25 cellular contexts compared by ENCODE assay signal in the genomic region with DNA sequence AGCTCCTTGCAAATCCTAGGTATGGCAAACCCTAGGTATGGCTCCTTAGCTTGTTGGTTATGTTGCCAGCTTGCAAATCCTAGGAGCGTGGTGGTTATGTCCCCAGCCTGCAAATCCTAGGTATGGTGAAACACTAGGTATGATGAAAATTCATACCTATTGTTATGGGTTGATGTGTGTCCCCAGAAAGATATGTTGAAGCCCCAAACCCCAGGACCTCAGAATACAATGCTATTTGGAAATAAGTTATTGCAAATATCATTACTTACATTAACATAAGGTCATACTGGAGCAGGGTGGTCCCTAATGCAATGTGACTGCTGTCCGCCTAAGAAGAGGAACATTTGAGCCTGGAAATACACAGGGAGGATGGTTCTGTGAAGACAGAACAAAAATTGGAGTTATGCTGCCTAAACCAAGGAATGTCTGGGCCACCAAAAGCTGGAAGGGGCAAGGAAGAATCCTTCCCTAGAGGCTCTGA.
DNase-seq lines count a peak whose midpoint lies in the region; ATAC-seq and TF ChIP-seq lines count a peak whose summit lies in the region.
"Had no signal": no experiment of that assay in that cellular context is flagged by ENCODE, and none has a peak within 500 bp of the region (broad histone marks: within the 10 kb centered on the region; RNA-seq: fewer than 3 reads in every experiment).

No MANE protein-coding gene starts in this region.

- H3K9me3 ChIP-seq in esophagus muscularis mucosa, result no peaks in the 10 kb centered on the region
- H3K9me3 ChIP-seq: A549, BLaER1 had no signal

- H3K27me3 ChIP-seq in esophagus muscularis mucosa, result peaks cover 0 to 5% (median 0%) of the 10 kb centered on the region in 4 donors
- H3K27me3 ChIP-seq: BLaER1 had no signal

- no peaks in the 10 kb centered on the region for H3K4me1 Mint-ChIP-seq in activated CD4-positive, alpha-beta T cell treated with anti-CD3 and anti-CD28 coated beads, Interleukin-2, amount 10 ng/mL, durations not matched to agents 24 days and 14 days
- H3K4me1 Mint-ChIP-seq: B cell; CD14-positive monocyte; CD4-positive, alpha-beta memory T cell; CD4-positive, CD25-positive, alpha-beta regulatory T cell; CD8-positive, alpha-beta memory T cell had no signal

- no peak for TF ChIP-seq POLR2A in esophagus muscularis mucosa (IDR thresholded peaks at IDR 0.05; ENCODE audit: low read depth)

- H3K36me3 ChIP-seq in esophagus muscularis mucosa, result no peaks in the 10 kb centered on the region
- H3K36me3 ChIP-seq: BLaER1 had no signal

- peak; percentile 8 for DNase-seq in activated CD4-positive, alpha-beta T cell treated with anti-CD3 and anti-CD28 coated beads, Interleukin-2, amount 10 ng/mL, durations not matched to agents 24 days and 14 days
- DNase-seq in activated CD4-positive, alpha-beta T cell treated with anti-CD3 and anti-CD28 coated beads, Interleukin-2, amount 50 U/mL, for 1 hour, result no peak
- DNase-seq in esophagus muscularis mucosa (ENCODE audit: extremely low spot score) (peak; percentile 66), retina (peak; percentile 0), SKM-1 treated with dmso at 0.1 percent for 144 hours (lab: John Stamatoyannopoulos, UW; ENCODE audit: unreplicated experiment) (no peak)
- DNase-seq: AML-193; C1 segment of cervical spinal cord; CD4-positive, alpha-beta memory T cell; CD4-positive, CD25-positive, alpha-beta regulatory T cell; CD8-positive, alpha-beta memory T cell; COR-L47; DMS 273 treated with DMSO at 0.1 percent for 48 hours; DMS153; DMS53; DMS79; DND-41; EL; GDM1 had no signal

- H3K4me3 Mint-ChIP-seq in activated CD4-positive, alpha-beta T cell treated with anti-CD3 and anti-CD28 coated beads, Interleukin-2, amount 10 ng/mL, durations not matched to agents 24 days and 14 days, result no peak overlapping the region
- H3K4me3 Mint-ChIP-seq: B cell; CD14-positive monocyte; CD4-positive, alpha-beta memory T cell; CD4-positive, CD25-positive, alpha-beta regulatory T cell; CD8-positive, alpha-beta memory T cell had no signal

- H3K27ac ChIP-seq in esophagus muscularis mucosa (replicated peaks in 1 of 4), result no peak overlapping the region
- H3K27ac ChIP-seq: 22Rv1, A549, BLaER1 had no signal

- no peak for TF ChIP-seq EP300 in esophagus muscularis mucosa (IDR thresholded peaks at IDR 0.05)

- no peaks in the 10 kb centered on the region for H3K27me3 Mint-ChIP-seq in activated CD4-positive, alpha-beta T cell treated with anti-CD3 and anti-CD28 coated beads, Interleukin-2, amount 10 ng/mL, durations not matched to agents 24 days and 14 days
- H3K27me3 Mint-ChIP-seq: B cell; CD4-positive, CD25-positive, alpha-beta regulatory T cell; CD8-positive, alpha-beta memory T cell had no signal

- 43% methylated on average over 2 of the region's 2 CpGs for WGBS in esophagus muscularis mucosa

- no peaks in the 10 kb centered on the region for H3K9me3 Mint-ChIP-seq in activated CD4-positive, alpha-beta T cell treated with anti-CD3 and anti-CD28 coated beads, Interleukin-2, amount 10 ng/mL, durations not matched to agents 24 days and 14 days
- H3K9me3 Mint-ChIP-seq: CD4-positive, alpha-beta memory T cell had no signal

- no peak overlapping the region for H3K4me3 ChIP-seq in esophagus muscularis mucosa
- H3K4me3 ChIP-seq: A549, BLaER1, GM12878 had no signal

- no peak for ATAC-seq in HG02973 (IDR thresholded peaks at IDR 0.05; ENCODE audit: unreplicated experiment)
- ATAC-seq: A549, GM12878 had no signal

- no peak for TF ChIP-seq CTCF in esophagus muscularis mucosa (IDR thresholded peaks at IDR 0.05)

- no peaks in the 10 kb centered on the region for H3K36me3 Mint-ChIP-seq in activated CD4-positive, alpha-beta T cell treated with anti-CD3 and anti-CD28 coated beads, Interleukin-2, amount 10 ng/mL, durations not matched to agents 24 days and 14 days (ENCODE audit: low read depth)
- H3K36me3 Mint-ChIP-seq: CD14-positive monocyte; CD4-positive, alpha-beta memory T cell; CD4-positive, CD25-positive, alpha-beta regulatory T cell; CD8-positive, alpha-beta memory T cell had no signal

- intact Hi-C loops in activated CD4-positive, alpha-beta T cell treated with anti-CD3 and anti-CD28 coated beads, Interleukin-2, amount 10 ng/mL, durations not matched to agents 24 days and 14 days (cut with micrococcal nuclease), result no loop called here
- intact Hi-C loops in esophagus muscularis mucosa (cut with DNase I), result no loop called here

- no peaks in the 10 kb centered on the region for H3K4me1 ChIP-seq in esophagus muscularis mucosa
- H3K4me1 ChIP-seq: A549 had no signal

- no peak overlapping the region for H3K27ac Mint-ChIP-seq in activated CD4-positive, alpha-beta T cell treated with anti-CD3 and anti-CD28 coated beads, Interleukin-2, amount 10 ng/mL, durations not matched to agents 24 days and 14 days
- H3K27ac Mint-ChIP-seq: B cell; CD14-positive monocyte; CD4-positive, alpha-beta memory T cell; CD4-positive, CD25-positive, alpha-beta regulatory T cell; CD8-positive, alpha-beta memory T cell had no signal

Comparison
In these comparisons a context has a peak if more than half of its experiments do, and no peak if none do; other contexts are left out.
1. DNase-seq: peak in activated CD4-positive, alpha-beta T cell treated with anti-CD3 and anti-CD28 coated beads, Interleukin-2, amount 10 ng/mL, durations not matched to agents 24 days and 14 days (single experiment), esophagus muscularis mucosa (single experiment) and retina (single experiment); none in activated CD4-positive, alpha-beta T cell treated with anti-CD3 and anti-CD28 coated beads, Interleukin-2, amount 50 U/mL, for 1 hour (single experiment) and SKM-1 treated with dmso at 0.1 percent for 144 hours (single experiment).